Comparison of ENCODE assay signal across 1 cellular context in genomic region chr2:51888120-51888519, GRCh38.
TF ChIP-seq lines count a peak whose summit lies in the region.

No MANE protein-coding gene starts in this region.

TF ChIP-seq in WTC11, 78 proteins besides CTCF, POLR2A, EP300 and RAD21 (continued from another document):
- no peak for TF ChIP-seq AFF4 (CRISPR knock-in tag; IDR thresholded peaks at IDR 0.05; ENCODE audit: borderline replicate concordance)
- TF ChIP-seq NFYB (CRISPR knock-in tag; conservative IDR thresholded peaks at IDR 0.05; ENCODE audit: low read depth) = no peak
- TF ChIP-seq NR1H2 (CRISPR knock-in tag; IDR thresholded peaks at IDR 0.05) = no peak
- no peak for TF ChIP-seq ZBTB21 (CRISPR knock-in tag; IDR thresholded peaks at IDR 0.05; ENCODE audit: borderline replicate concordance)
- TF ChIP-seq ZNF317 (CRISPR knock-in tag; IDR thresholded peaks at IDR 0.05; ENCODE audit: borderline replicate concordance, low read depth) = no peak
- no peak for TF ChIP-seq ZNF416 (CRISPR knock-in tag; IDR thresholded peaks at IDR 0.05)
- no peak for TF ChIP-seq MXD4 (CRISPR knock-in tag; IDR thresholded peaks at IDR 0.05; ENCODE audit: borderline replicate concordance)
- no peak for TF ChIP-seq NR3C1 (CRISPR knock-in tag; conservative IDR thresholded peaks at IDR 0.05; ENCODE audit: low read depth)
- TF ChIP-seq TP53 (CRISPR knock-in tag; IDR thresholded peaks at IDR 0.05) = no peak
TF ChIP-seq in WTC11: peak in this region for 0.
